ENCODE assay signal across 21 cellular contexts in genomic region chr20:1134355-1134754, GRCh38. TPM values are rescaled to one million over a fixed set of nuclear protein-coding genes. Genes with fewer than 3 reads are reported as not detected.
DNase-seq lines count a peak whose midpoint lies in the region; ATAC-seq and TF ChIP-seq lines count a peak whose summit lies in the region.
"Had no signal": no experiment of that assay in that cellular context is flagged by ENCODE, and none has a peak within 500 bp of the region (broad histone marks: within the 10 kb centered on the region; RNA-seq: fewer than 3 reads in every experiment).

No MANE protein-coding gene starts in this region.

- no peak overlapping the region for H3K14ac ChIP-seq in trophoblast cell (ENCODE audit: low read length)

- no peak overlapping the region for H3K9ac ChIP-seq in Loucy (ENCODE audit: low read depth, low read length, poor library complexity, severe bottlenecking)
- peak overlapping the region; percentile 80 for H3K9ac ChIP-seq in trophoblast cell (ENCODE audit: low read length)

- no peak overlapping the region for H2BK120ac ChIP-seq in trophoblast cell (ENCODE audit: insufficient read depth, low read length, poor library complexity)

- H3K79me2 ChIP-seq in Loucy (ENCODE audit: insufficient read depth, low read length) (no peaks in the 10 kb centered on the region; the same call in 1 of the 2 replicates), trophoblast cell (ENCODE audit: control insufficient read depth, insufficient read depth, low read length, poor library complexity) (no peaks in the 10 kb centered on the region)

- H4K12ac ChIP-seq in trophoblast cell (ENCODE audit: low read depth, low read length): peak overlapping the region; percentile 16

- no peaks in the 10 kb centered on the region for H3K9me3 Mint-ChIP-seq in activated T-cell treated with anti-CD3 and anti-CD28 coated beads, Interleukin-2, amount 50 U/mL, for 72 hours
- no peaks in the 10 kb centered on the region for H3K9me3 Mint-ChIP-seq in activated T-cell treated with anti-CD3 and anti-CD28 coated beads, Interleukin-2, amount 50 U/mL, for 4 hours
- peaks cover 4% of the 10 kb centered on the region for H3K9me3 Mint-ChIP-seq in activated CD8-positive, alpha-beta T cell treated with anti-CD3 and anti-CD28 coated beads for 36 hours
- H3K9me3 Mint-ChIP-seq: CD8-positive, alpha-beta memory T cell; H9 had no signal

- H3K4me2 ChIP-seq in Loucy (ENCODE audit: low read depth, low read length, poor library complexity, severe bottlenecking): peak overlapping the region; percentile 26
- H3K4me2 ChIP-seq in trophoblast cell (ENCODE audit: low read length): no peak overlapping the region

- H3K4me3 Mint-ChIP-seq in activated T-cell treated with anti-CD3 and anti-CD28 coated beads, Interleukin-2, amount 50 U/mL, for 72 hours: no peak overlapping the region
- no peak overlapping the region for H3K4me3 Mint-ChIP-seq in activated T-cell treated with anti-CD3 and anti-CD28 coated beads, Interleukin-2, amount 50 U/mL, for 4 hours
- H3K4me3 Mint-ChIP-seq in activated CD8-positive, alpha-beta T cell treated with anti-CD3 and anti-CD28 coated beads for 36 hours: no peak overlapping the region
- H3K4me3 Mint-ChIP-seq: CD4-positive, CD25-positive, alpha-beta regulatory T cell; CD8-positive, alpha-beta memory T cell; H9 had no signal

- no peak overlapping the region for H3K4ac ChIP-seq in trophoblast cell (ENCODE audit: low read depth, low read length)

- H3K27me3 ChIP-seq in Loucy (ENCODE audit: insufficient read depth, low read length, poor library complexity, severe bottlenecking) (no peaks in the 10 kb centered on the region), trophoblast cell (ENCODE audit: insufficient read depth, low read length) (no peaks in the 10 kb centered on the region)
- H3K27me3 ChIP-seq: BE2C had no signal

- CTCF ChIA-PET in activated CD8-positive, alpha-beta T cell treated with anti-CD3 and anti-CD28 coated beads for 36 hours (lab: Charles Lee): interaction anchor here (0.6 kb wide), 1 partner anchor 10 kb away, joined by 3 read pairs; no protein-coding TSS in a partner anchor

- no peaks in the 10 kb centered on the region for H3F3A ChIP-seq in Loucy (ENCODE audit: low read depth)

- H3K9me2 ChIP-seq in Loucy (replicated peaks; ENCODE audit: low read depth, low read length): no peaks in the 10 kb centered on the region

- no peak for TF ChIP-seq CTCF in Loucy (conservative IDR thresholded peaks at IDR 0.05; ENCODE audit: low read length)
- TF ChIP-seq CTCF in activated CD8-positive, alpha-beta T cell treated with anti-CD3 and anti-CD28 coated beads for 36 hours (IDR thresholded peaks at IDR 0.05): no peak

- peak overlapping the region; percentile 14 for H3K4me3 ChIP-seq in Loucy (ENCODE audit: low read length, poor library complexity, severe bottlenecking)
- H3K4me3 ChIP-seq in trophoblast cell (ENCODE audit: low read depth, low read length): no peak overlapping the region
- H3K4me3 ChIP-seq: GM12878 had no signal

- H3K27me3 Mint-ChIP-seq in activated T-cell treated with anti-CD3 and anti-CD28 coated beads, Interleukin-2, amount 50 U/mL, for 72 hours (ENCODE audit: low read depth): no peaks in the 10 kb centered on the region
- no peaks in the 10 kb centered on the region for H3K27me3 Mint-ChIP-seq in activated T-cell treated with anti-CD3 and anti-CD28 coated beads, Interleukin-2, amount 50 U/mL, for 4 hours (ENCODE audit: low read depth)
- no peaks in the 10 kb centered on the region for H3K27me3 Mint-ChIP-seq in activated CD8-positive, alpha-beta T cell treated with anti-CD3 and anti-CD28 coated beads for 36 hours
- H3K27me3 Mint-ChIP-seq: CD4-positive, CD25-positive, alpha-beta regulatory T cell; CD8-positive, alpha-beta memory T cell had no signal

- intact Hi-C loops in activated CD8-positive, alpha-beta T cell treated with anti-CD3 and anti-CD28 coated beads for 36 hours (cut with micrococcal nuclease): no loop called here

- no peak overlapping the region for H2BK5ac ChIP-seq in trophoblast cell (ENCODE audit: low read depth, low read length, poor library complexity)

- DNase-seq in activated T-cell treated with anti-CD3 and anti-CD28 coated beads, Interleukin-2, amount 50 U/mL, for 72 hours: no peak
- no peak for DNase-seq in activated T-cell treated with anti-CD3 and anti-CD28 coated beads, Interleukin-2, amount 50 U/mL, for 4 hours
- DNase-seq in activated CD8-positive, alpha-beta T cell treated with anti-CD3 and anti-CD28 coated beads for 36 hours: peak; percentile 26
- DNase-seq in trophoblast cell: no peak
- DNase-seq: ACHN; BE2C; C1 segment of cervical spinal cord; CD4-positive, CD25-positive, alpha-beta regulatory T cell; CD8-positive, alpha-beta memory T cell; COR-L47; DMS 273 treated with DMSO at 0.1 percent for 48 hours; DMS53; DND-41; EL; H9 had no signal

- H4K8ac ChIP-seq in trophoblast cell (ENCODE audit: low read depth, low read length): no peak overlapping the region

- H4K91ac ChIP-seq in trophoblast cell (ENCODE audit: low read depth, low read length): no peak overlapping the region

- H4K20me1 ChIP-seq in Loucy (ENCODE audit: insufficient read depth, low read length, poor library complexity, severe bottlenecking): peaks cover 4% of the 10 kb centered on the region

- peaks cover 85% of the 10 kb centered on the region for H3K36me3 ChIP-seq in Loucy (ENCODE audit: insufficient read depth, low read length)
- peaks cover 22 to 30% of the 10 kb centered on the region in 2 experiments for H3K36me3 ChIP-seq in trophoblast cell (ENCODE audit: control insufficient read depth in 1 of 2, insufficient read depth in 2 of 2, low read length in 2 of 2)
- H3K36me3 ChIP-seq: BE2C had no signal

- H3K79me1 ChIP-seq in trophoblast cell (ENCODE audit: low read length): no peaks in the 10 kb centered on the region

- no peak for ATAC-seq in activated T-cell treated with anti-CD3 and anti-CD28 coated beads, Interleukin-2, amount 50 U/mL, for 72 hours (replicated peaks in 1 of 2)
- ATAC-seq in activated T-cell treated with anti-CD3 and anti-CD28 coated beads, Interleukin-2, amount 50 U/mL, for 4 hours: no peak
- peak; percentile 51 for ATAC-seq in activated CD8-positive, alpha-beta T cell treated with anti-CD3 and anti-CD28 coated beads for 36 hours
- no peak for ATAC-seq in HG03521 (IDR thresholded peaks at IDR 0.05; ENCODE audit: unreplicated experiment)
- ATAC-seq in GM18870 (IDR thresholded peaks at IDR 0.05; ENCODE audit: unreplicated experiment): no peak
- ATAC-seq: GM12878, HepG2 had no signal

- POLR2A ChIA-PET in activated CD8-positive, alpha-beta T cell treated with anti-CD3 and anti-CD28 coated beads for 36 hours (lab: Charles Lee): interaction anchor here (1.1 kb wide), 1 partner anchor 16 kb away, joined by 4 read pairs; the partner anchor contains the start of gene PSMF1

- peak overlapping the region; percentile 52 for H3K27ac Mint-ChIP-seq in activated T-cell treated with anti-CD3 and anti-CD28 coated beads, Interleukin-2, amount 50 U/mL, for 72 hours
- peak overlapping the region; percentile 5 for H3K27ac Mint-ChIP-seq in activated CD8-positive, alpha-beta T cell treated with anti-CD3 and anti-CD28 coated beads for 36 hours

- no peak overlapping the region for H2BK12ac ChIP-seq in trophoblast cell (ENCODE audit: low read length)

- H3K9me3 ChIP-seq in Loucy (ENCODE audit: insufficient read depth, low read depth, low read length) (no peaks in the 10 kb centered on the region; the same call in 1 of the 2 replicates), trophoblast cell (ENCODE audit: insufficient read depth, low read depth, low read length) (no peaks in the 10 kb centered on the region)
- H3K9me3 ChIP-seq: BE2C had no signal

- H3K27ac ChIP-seq in trophoblast cell (ENCODE audit: low read depth, low read length): no peak overlapping the region

- peaks cover 24% of the 10 kb centered on the region for H3K4me1 Mint-ChIP-seq in activated T-cell treated with anti-CD3 and anti-CD28 coated beads, Interleukin-2, amount 50 U/mL, for 72 hours (ENCODE audit: low read depth)
- peaks cover 33% of the 10 kb centered on the region for H3K4me1 Mint-ChIP-seq in activated T-cell treated with anti-CD3 and anti-CD28 coated beads, Interleukin-2, amount 50 U/mL, for 4 hours (ENCODE audit: low read depth)
- H3K4me1 Mint-ChIP-seq in activated CD8-positive, alpha-beta T cell treated with anti-CD3 and anti-CD28 coated beads for 36 hours (ENCODE audit: low read depth): peaks cover 28% of the 10 kb centered on the region
- H3K4me1 Mint-ChIP-seq: H9 had no signal

- H3K36me3 Mint-ChIP-seq in activated T-cell treated with anti-CD3 and anti-CD28 coated beads, Interleukin-2, amount 50 U/mL, for 72 hours (ENCODE audit: insufficient read depth in 2 of 2): peaks cover 17 to 72% of the 10 kb centered on the region in 2 donors
- peaks cover 66% of the 10 kb centered on the region for H3K36me3 Mint-ChIP-seq in activated T-cell treated with anti-CD3 and anti-CD28 coated beads, Interleukin-2, amount 50 U/mL, for 4 hours (ENCODE audit: insufficient read depth)
- H3K36me3 Mint-ChIP-seq in activated CD8-positive, alpha-beta T cell treated with anti-CD3 and anti-CD28 coated beads for 36 hours (ENCODE audit: low read depth): peaks cover 77% of the 10 kb centered on the region

- no CpG with 5 or more reads among the region's 2 CpGs for WGBS in trophoblast cell (ENCODE audit: extremely low coverage, insufficient coverage, insufficient read length)

- no peak overlapping the region for H2AFZ ChIP-seq in Loucy (ENCODE audit: low read length)
- no peak overlapping the region for H2AFZ ChIP-seq in trophoblast cell (ENCODE audit: insufficient read depth, low read length, poor library complexity)

- H2AK5ac ChIP-seq in trophoblast cell (ENCODE audit: low read length): no peak overlapping the region

- peak overlapping the region; percentile 29 for H3K18ac ChIP-seq in trophoblast cell (ENCODE audit: low read length)

- no peak overlapping the region for H3K23ac ChIP-seq in trophoblast cell (ENCODE audit: low read length)

- H3K4me1 ChIP-seq in Loucy (ENCODE audit: insufficient read depth, low read length, poor library complexity, severe bottlenecking): peaks cover 10% of the 10 kb centered on the region
- no peaks in the 10 kb centered on the region for H3K4me1 ChIP-seq in trophoblast cell (ENCODE audit: control insufficient read depth in 1 of 2, insufficient read depth in 2 of 2, low read length in 2 of 2)
- H3K4me1 ChIP-seq: BE2C had no signal

RNA-seq across cellular contexts. Expression of gene PSMF1, which starts 16.0 kb away (rescaled TPM):
- 100 to 1,000 TPM; 168 to 185 TPM for total RNA-seq in activated T-cell treated with anti-CD3 and anti-CD28 coated beads, Interleukin-2, amount 50 U/mL, for 72 hours
- 100 to 1,000 TPM; 224 to 272 (median 230) TPM for total RNA-seq in activated T-cell treated with anti-CD3 and anti-CD28 coated beads, Interleukin-2, amount 50 U/mL, for 4 hours
- 100 to 1,000 TPM; 150 to 154 TPM for total RNA-seq in activated CD8-positive, alpha-beta T cell treated with anti-CD3 and anti-CD28 coated beads for 36 hours
- polyA plus RNA-seq in trophoblast cell (2013): 65.6 and 67.1 TPM in 2 replicates

RNA-seq across cellular contexts. Expression of gene TMEM74B, which starts 50.4 kb away (rescaled TPM):
- total RNA-seq in activated T-cell treated with anti-CD3 and anti-CD28 coated beads, Interleukin-2, amount 50 U/mL, for 72 hours: 1 to 10 TPM in 1 of 2 donors, under 1 TPM in 1; 0.60 to 1.5 TPM
- total RNA-seq in activated T-cell treated with anti-CD3 and anti-CD28 coated beads, Interleukin-2, amount 50 U/mL, for 4 hours: not detected
- 1 to 10 TPM; 1.8 to 2.2 TPM for total RNA-seq in activated CD8-positive, alpha-beta T cell treated with anti-CD3 and anti-CD28 coated beads for 36 hours
- polyA plus RNA-seq in trophoblast cell (2013): 1.8 TPM in 2 replicates
- total RNA-seq: CD4-positive, CD25-positive, alpha-beta regulatory T cell; G401; GM12878 had no signal
- polyA plus RNA-seq: CD4-positive, CD25-positive, alpha-beta regulatory T cell; CD8-positive, alpha-beta memory T cell had no signal
